In genomic region chr7:125526958-125527357, GRCh38 we compare ENCODE assay signal across 9 cellular contexts.
"Had no signal": no experiment of that assay in that cellular context is flagged by ENCODE, and none has a peak within 500 bp of the region (broad histone marks: within the 10 kb centered on the region; RNA-seq: fewer than 3 reads in every experiment).

No MANE protein-coding gene starts in this region.

- DNase-seq: H9, HCEC 1CT, KBM-7 had no signal

- H2AFZ ChIP-seq: GM23338 had no signal

- H3K4me2 ChIP-seq: GM23338, KMS-11 had no signal

- H3K27ac ChIP-seq: HL-60, KMS-11 had no signal

- FAIRE-seq: H1, H54, HepG2 had no signal

- ATAC-seq: GM23338, HepG2 had no signal

- H3K4me3 ChIP-seq: GM23338 had no signal

- H3K9ac ChIP-seq: KMS-11 had no signal
